In the genomic region with DNA sequence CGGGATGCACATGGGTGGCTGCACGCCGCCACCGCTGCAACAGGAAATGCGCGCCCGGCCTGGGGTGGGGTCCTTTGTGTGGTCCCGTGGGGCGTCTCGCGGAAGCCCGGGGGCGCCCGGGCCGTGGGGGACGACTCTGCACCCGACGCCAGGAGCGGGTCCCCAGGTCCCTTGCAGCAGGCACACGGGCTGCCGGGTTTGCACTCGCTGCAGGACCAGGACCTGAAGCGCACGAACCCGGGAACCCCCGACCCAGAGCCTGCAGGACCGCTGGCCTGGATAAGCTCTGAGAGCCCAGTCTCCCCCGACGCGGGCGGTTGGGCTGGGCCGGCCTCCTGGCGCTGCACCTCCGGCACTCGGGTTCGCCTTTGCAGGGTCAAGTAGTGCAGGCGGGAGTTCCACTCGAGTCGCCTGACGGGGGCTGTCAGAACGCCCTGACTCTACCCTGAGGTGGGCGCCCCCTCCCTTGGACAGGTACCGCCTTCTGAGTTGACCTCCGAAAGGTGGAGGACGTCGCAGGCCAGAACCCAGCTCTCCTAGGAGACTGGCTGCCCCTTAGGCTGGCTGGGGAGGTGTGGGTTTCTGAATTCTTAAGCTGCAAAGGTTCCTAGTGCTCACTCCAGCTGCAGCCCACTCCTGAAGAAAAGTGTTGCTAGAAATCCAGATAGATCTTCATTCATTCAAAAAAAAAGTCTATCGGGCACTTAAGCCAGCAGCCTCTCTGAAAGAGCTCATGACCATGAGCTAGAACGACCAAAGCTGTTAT, we compare ENCODE assay signal across 8 cellular contexts.
DNase-seq lines count a peak whose midpoint lies in the region; ATAC-seq, FAIRE-seq and TF ChIP-seq lines count a peak whose summit lies in the region.

No MANE protein-coding gene starts in this region.

- peak overlapping the region; percentile 82 for H3K4me2 ChIP-seq in neuronal stem cell (ENCODE audit: insufficient read depth, low read length, poor library complexity, severe bottlenecking)

- peak overlapping the region; percentile 87 for H3K23ac ChIP-seq in neuronal stem cell (ENCODE audit: low read depth, low read length, poor library complexity)

- H3K36me3 ChIP-seq in SJCRH30 = 0 out of 2 replicates have a peak, but pooled peaks cover 2% of the 10 kb centered on the region
- H3K36me3 ChIP-seq in neuronal stem cell (replicated peaks in 1 of 2; ENCODE audit: control insufficient read depth in 2 of 2, insufficient read depth in 2 of 2, low read length in 2 of 2) = peaks cover 4 to 15% of the 10 kb centered on the region in 2 donors

- DNase-seq in ELF-1 (ENCODE audit: low read depth, low spot score) = peak; percentile 86
- no peak for DNase-seq in H54 (ENCODE audit: insufficient read length, low spot score)
- DNase-seq in SJCRH30 = peak in 1 of 2 experiments; percentile 18
- DNase-seq in fibroblast of peridontal ligament (ENCODE audit: extremely low read depth) = peak; percentile 14
- DNase-seq in neuronal stem cell (ENCODE audit: low spot score) = peak; percentile 54
- no peak for DNase-seq in effector CD8-positive, alpha-beta T cell (lab: John Stamatoyannopoulos, UW)
- DNase-seq in SK-N-DZ (ENCODE audit: low spot score) = no peak

- ATAC-seq in HG02981 (IDR thresholded peaks at IDR 0.05; ENCODE audit: unreplicated experiment) = no peak

- peaks cover 10% of the 10 kb centered on the region for H3K79me1 ChIP-seq in neuronal stem cell (ENCODE audit: low read depth, low read length)

- H3K14ac ChIP-seq in neuronal stem cell (ENCODE audit: low read length) = no peak overlapping the region

- peak overlapping the region; percentile 77 for H3K4me3 ChIP-seq in SJCRH30
- peak overlapping the region; percentile 58 to 86 for H3K4me3 ChIP-seq in neuronal stem cell (ENCODE audit: low read length in 2 of 2)

- no peaks in the 10 kb centered on the region for H3K9me3 ChIP-seq in SJCRH30 (replicated peaks)
- H3K9me3 ChIP-seq in neuronal stem cell (replicated peaks in 1 of 2; ENCODE audit: control insufficient read depth in 2 of 2, insufficient read depth in 1 of 2, low read depth in 1 of 2, low read length in 2 of 2) = no peaks in the 10 kb centered on the region

- no CpG with 5 or more reads among the region's 48 CpGs for WGBS in neuronal stem cell (ENCODE audit: extremely low coverage in 2 of 2, insufficient read length in 2 of 2, insufficient replicate concordance in 1 of 2), 2 donors

- no peak overlapping the region for H2BK120ac ChIP-seq in neuronal stem cell (ENCODE audit: low read depth, low read length)

- H2AK5ac ChIP-seq in neuronal stem cell (ENCODE audit: low read depth, low read length) = peak overlapping the region; percentile 93

- H3K4ac ChIP-seq in neuronal stem cell (ENCODE audit: low read length) = no peak overlapping the region

- H3K27ac ChIP-seq in SJCRH30 (no peak overlapping the region; the same call in 1 of the 2 replicates), neuronal stem cell (replicated peaks; ENCODE audit: low read length) (no peak overlapping the region)

- TF ChIP-seq POLR2A in H54 (IDR thresholded peaks at IDR 0.05; ENCODE audit: low read depth, low read length) = peak; percentile 39

- no peak for FAIRE-seq in H54 (lab: Jason Lieb, UNC)

- H3K9ac ChIP-seq in neuronal stem cell (ENCODE audit: low read depth, low read length, poor library complexity) = peak overlapping the region; percentile 93

- peak overlapping the region; percentile 76 for H2BK12ac ChIP-seq in neuronal stem cell (ENCODE audit: low read length)

- H4K8ac ChIP-seq in neuronal stem cell (ENCODE audit: low read depth, low read length) = no peak overlapping the region

- H3K18ac ChIP-seq in neuronal stem cell (ENCODE audit: low read length) = peak overlapping the region; percentile 89

- H2AFZ ChIP-seq in neuronal stem cell (ENCODE audit: low read length) = peak overlapping the region; percentile 92

- no peak overlapping the region for H2BK5ac ChIP-seq in neuronal stem cell (ENCODE audit: low read length)

- H3K4me1 ChIP-seq in SJCRH30 = peaks cover 3% of the 10 kb centered on the region; the same call in 1 of the 2 replicates
- H3K4me1 ChIP-seq in neuronal stem cell (ENCODE audit: control insufficient read depth in 2 of 2, insufficient read depth in 1 of 2, low read depth in 1 of 2, low read length in 2 of 2) = peaks cover 6 to 8% of the 10 kb centered on the region in 2 donors

- H2BK15ac ChIP-seq in neuronal stem cell (ENCODE audit: low read length) = peak overlapping the region; percentile 54

- H3K27me3 ChIP-seq in SJCRH30 = no peaks in the 10 kb centered on the region
- peaks cover 0 to 1% (median 0%) of the 10 kb centered on the region in 3 experiments for H3K27me3 ChIP-seq in neuronal stem cell (ENCODE audit: control insufficient read depth in 3 of 3, insufficient read depth in 3 of 3, low read depth in 1 of 3, low read length in 3 of 3)

- H4K91ac ChIP-seq in neuronal stem cell (ENCODE audit: low read depth, low read length, poor library complexity) = no peak overlapping the region

Comparison
In these comparisons a context has a peak if more than half of its experiments do, and no peak if none do; other contexts are left out.
1. DNase-seq: peak in ELF-1 (single experiment), fibroblast of peridontal ligament (single experiment) and neuronal stem cell (single experiment); none in H54 (single experiment), effector CD8-positive, alpha-beta T cell (single experiment) and SK-N-DZ (single experiment).